In the genomic region with DNA sequence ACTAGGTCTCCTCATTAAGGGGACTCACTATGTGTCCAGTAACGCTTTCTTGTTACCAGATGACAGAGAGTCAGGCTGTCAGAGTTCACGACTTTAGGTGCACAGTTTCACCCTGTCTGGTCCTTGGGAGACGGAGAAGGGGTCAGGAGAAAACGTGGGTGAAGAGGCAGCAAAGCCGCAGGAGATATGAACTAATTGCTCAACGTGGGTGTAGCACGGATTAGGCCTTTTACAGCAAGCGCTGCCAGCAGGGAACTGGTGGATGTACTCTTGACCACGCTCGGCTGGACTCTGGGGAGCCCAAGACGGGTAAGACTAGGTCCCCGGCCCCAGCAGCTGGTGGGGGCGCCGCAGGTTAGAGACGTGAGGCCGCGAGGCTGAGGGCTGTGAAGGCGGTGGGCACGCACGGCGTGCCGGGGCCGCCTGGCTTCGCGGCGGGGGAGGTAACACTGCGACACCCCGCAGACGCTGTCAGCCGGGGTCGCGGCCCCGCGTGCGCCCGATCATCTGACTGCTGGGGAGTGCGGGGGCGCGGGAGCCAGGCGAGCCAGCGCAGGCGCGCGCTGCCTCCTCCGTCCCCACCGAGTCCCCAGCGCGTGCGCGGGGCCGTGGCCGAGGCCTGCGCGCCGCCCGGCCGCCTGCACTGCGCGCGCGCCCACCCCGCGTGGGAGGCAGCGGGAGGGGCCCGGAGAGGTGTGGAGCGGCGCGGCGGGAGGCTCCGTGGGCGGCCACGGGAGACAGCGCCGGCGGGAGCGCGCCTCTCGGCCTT, we compare ENCODE assay signal across 8 cellular contexts. TPM values are rescaled to one million over a fixed set of nuclear protein-coding genes. Genes with fewer than 3 reads are reported as not detected.
DNase-seq lines count a peak whose midpoint lies in the region; ATAC-seq and TF ChIP-seq lines count a peak whose summit lies in the region.

A gene with protein sequence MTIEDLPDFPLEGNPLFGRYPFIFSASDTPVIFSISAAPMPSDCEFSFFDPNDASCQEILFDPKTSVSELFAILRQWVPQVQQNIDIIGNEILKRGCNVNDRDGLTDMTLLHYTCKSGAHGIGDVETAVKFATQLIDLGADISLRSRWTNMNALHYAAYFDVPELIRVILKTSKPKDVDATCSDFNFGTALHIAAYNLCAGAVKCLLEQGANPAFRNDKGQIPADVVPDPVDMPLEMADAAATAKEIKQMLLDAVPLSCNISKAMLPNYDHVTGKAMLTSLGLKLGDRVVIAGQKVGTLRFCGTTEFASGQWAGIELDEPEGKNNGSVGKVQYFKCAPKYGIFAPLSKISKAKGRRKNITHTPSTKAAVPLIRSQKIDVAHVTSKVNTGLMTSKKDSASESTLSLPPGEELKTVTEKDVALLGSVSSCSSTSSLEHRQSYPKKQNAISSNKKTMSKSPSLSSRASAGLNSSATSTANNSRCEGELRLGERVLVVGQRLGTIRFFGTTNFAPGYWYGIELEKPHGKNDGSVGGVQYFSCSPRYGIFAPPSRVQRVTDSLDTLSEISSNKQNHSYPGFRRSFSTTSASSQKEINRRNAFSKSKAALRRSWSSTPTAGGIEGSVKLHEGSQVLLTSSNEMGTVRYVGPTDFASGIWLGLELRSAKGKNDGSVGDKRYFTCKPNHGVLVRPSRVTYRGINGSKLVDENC (plus strand): TSS at position 575 of the 769 bp plus-strand sequence. CDS start 5,974 bp downstream, outside the sequence.

- H3K9me2 ChIP-seq in Loucy (replicated peaks; ENCODE audit: low read depth, low read length), result no peaks in the 10 kb centered on the region

- no peaks in the 10 kb centered on the region for H3K79me2 ChIP-seq in Loucy (ENCODE audit: insufficient read depth, low read length)

- H4K20me1 ChIP-seq in Loucy (ENCODE audit: insufficient read depth, low read length, poor library complexity, severe bottlenecking), result no peaks in the 10 kb centered on the region

- H3K27ac ChIP-seq in endodermal cell (ENCODE audit: low read depth, low read length), result no peak within 1 kb of the TSS

- peak within 1 kb of the TSS; percentile 97 for H3K27ac Mint-ChIP-seq in activated CD8-positive, alpha-beta memory T cell treated with anti-CD3 and anti-CD28 coated beads, Interleukin-2, amount 10 ng/mL, durations not matched to agents 7 days and 5 days
- H3K27ac Mint-ChIP-seq in endodermal cell (no peak within 1 kb of the TSS), mesothelial cell of epicardium (peak within 1 kb of the TSS; percentile 92)

- 10 to 22% methylated on average over 17 to 78 of the region's 78 CpGs for WGBS in endodermal cell (ENCODE audit: insufficient coverage in 1 of 2, insufficient read length in 1 of 2), 2 experiments

- peaks cover 54% of the 10 kb centered on the region for H3K4me1 Mint-ChIP-seq in activated CD8-positive, alpha-beta memory T cell treated with anti-CD3 and anti-CD28 coated beads, Interleukin-2, amount 10 ng/mL, durations not matched to agents 7 days and 5 days
- H3K4me1 Mint-ChIP-seq in endodermal cell, result peaks cover 11% of the 10 kb centered on the region
- peaks cover 33% of the 10 kb centered on the region for H3K4me1 Mint-ChIP-seq in mesothelial cell of epicardium

- peak within 1 kb of the TSS; percentile 80 for H3K4me3 Mint-ChIP-seq in activated CD8-positive, alpha-beta memory T cell treated with anti-CD3 and anti-CD28 coated beads, Interleukin-2, amount 10 ng/mL, durations not matched to agents 7 days and 5 days
- H3K4me3 Mint-ChIP-seq in endodermal cell (peak within 1 kb of the TSS; percentile 71), mesothelial cell of epicardium (peak within 1 kb of the TSS; percentile 86)

- H3K4me3 ChIP-seq in Loucy (ENCODE audit: low read length, poor library complexity, severe bottlenecking) (peak within 1 kb of the TSS; percentile 69), endodermal cell (ENCODE audit: low read length) (peak within 1 kb of the TSS; percentile 69)

- H3F3A ChIP-seq in Loucy (ENCODE audit: low read depth), result no peaks in the 10 kb centered on the region

- peak within 1 kb of the TSS; percentile 87 for H2AFZ ChIP-seq in Loucy (ENCODE audit: low read length)

- H3K27me3 ChIP-seq in Loucy (ENCODE audit: insufficient read depth, low read length, poor library complexity, severe bottlenecking) (peaks cover 7% of the 10 kb centered on the region), endodermal cell (ENCODE audit: control insufficient read depth, insufficient read depth, low read length, poor library complexity, severe bottlenecking) (peaks cover 25% of the 10 kb centered on the region)

- H3K4me1 ChIP-seq in Loucy (ENCODE audit: insufficient read depth, low read length, poor library complexity, severe bottlenecking) (peaks cover 19% of the 10 kb centered on the region), endodermal cell (ENCODE audit: control insufficient read depth, insufficient read depth, low read length) (peaks cover 3% of the 10 kb centered on the region)

- DNase-seq in CD1c-positive myeloid dendritic cell (ENCODE audit: extremely low spot score) (peak; percentile 92), endodermal cell (peak; percentile 72), mesothelial cell of epicardium (ENCODE audit: low spot score in 2 of 2, unreplicated experiment in 2 of 2) (peak; percentile 26 to 55)
- DNase-seq in activated CD8-positive, alpha-beta memory T cell treated with anti-CD3 and anti-CD28 coated beads, Interleukin-2, amount 10 ng/mL, durations not matched to agents 7 days and 5 days, result peak; percentile 71
- peak; percentile 67 to 81 for DNase-seq in stimulated activated CD8-positive, alpha-beta memory T cell treated with anti-CD3 and anti-CD28 coated beads, Interleukin-15, amount 100 ng/mL, for 4 hours (ENCODE audit: low read depth in 2 of 2)

- H3K9me3 ChIP-seq in Loucy (ENCODE audit: insufficient read depth, low read depth, low read length) (no peaks in the 10 kb centered on the region), endodermal cell (ENCODE audit: control insufficient read depth, low read length) (no peaks in the 10 kb centered on the region)

- peaks cover 4% of the 10 kb centered on the region for H3K27me3 Mint-ChIP-seq in activated CD8-positive, alpha-beta memory T cell treated with anti-CD3 and anti-CD28 coated beads, Interleukin-2, amount 10 ng/mL, durations not matched to agents 7 days and 5 days
- H3K27me3 Mint-ChIP-seq in endodermal cell (ENCODE audit: insufficient read depth), result peaks cover 66% of the 10 kb centered on the region
- no peaks in the 10 kb centered on the region for H3K27me3 Mint-ChIP-seq in mesothelial cell of epicardium (ENCODE audit: low read depth)

- H3K36me3 ChIP-seq in Loucy (ENCODE audit: insufficient read depth, low read length) (no peaks in the 10 kb centered on the region), endodermal cell (ENCODE audit: control insufficient read depth, insufficient read depth, low read length) (no peaks in the 10 kb centered on the region)

- peak within 1 kb of the TSS; percentile 38 for H3K9ac ChIP-seq in Loucy (ENCODE audit: low read depth, low read length, poor library complexity, severe bottlenecking)
- peak within 1 kb of the TSS; percentile 6 for H3K9ac ChIP-seq in endodermal cell (ENCODE audit: extremely low read depth, low read length, poor library complexity, severe bottlenecking)

- peaks cover 11% of the 10 kb centered on the region for H3K36me3 Mint-ChIP-seq in activated CD8-positive, alpha-beta memory T cell treated with anti-CD3 and anti-CD28 coated beads, Interleukin-2, amount 10 ng/mL, durations not matched to agents 7 days and 5 days
- no peaks in the 10 kb centered on the region for H3K36me3 Mint-ChIP-seq in endodermal cell (ENCODE audit: low read depth)
- no peaks in the 10 kb centered on the region for H3K36me3 Mint-ChIP-seq in mesothelial cell of epicardium

- no peaks in the 10 kb centered on the region for H3K9me3 Mint-ChIP-seq in activated CD8-positive, alpha-beta memory T cell treated with anti-CD3 and anti-CD28 coated beads, Interleukin-2, amount 10 ng/mL, durations not matched to agents 7 days and 5 days (ENCODE audit: low read depth)
- H3K9me3 Mint-ChIP-seq in endodermal cell, result no peaks in the 10 kb centered on the region
- H3K9me3 Mint-ChIP-seq in mesothelial cell of epicardium, result no peaks in the 10 kb centered on the region

- ATAC-seq in GM21360 (IDR thresholded peaks at IDR 0.05; ENCODE audit: unreplicated experiment), result peak; percentile 44
- ATAC-seq in activated CD8-positive, alpha-beta memory T cell treated with anti-CD3 and anti-CD28 coated beads, Interleukin-2, amount 10 ng/mL, durations not matched to agents 7 days and 5 days, result peak; percentile 79
- ATAC-seq in GM18873 (IDR thresholded peaks at IDR 0.05; ENCODE audit: low FRiP score, unreplicated experiment), result no peak

- no peak for TF ChIP-seq CTCF in Loucy (conservative IDR thresholded peaks at IDR 0.05; ENCODE audit: low read length)
- no peak for TF ChIP-seq CTCF in endodermal cell (conservative IDR thresholded peaks at IDR 0.05)
- no peak for TF ChIP-seq CTCF in mesothelial cell of epicardium (IDR thresholded peaks at IDR 0.05; ENCODE audit: unreplicated experiment)

- CTCF ChIA-PET in activated CD8-positive, alpha-beta memory T cell treated with anti-CD3 and anti-CD28 coated beads, Interleukin-2, amount 10 ng/mL, durations not matched to agents 7 days and 5 days (lab: Charles Lee), result interaction anchor here (1.1 to 2.2 kb wide), 3 partner anchors 15 to 154 kb away, joined by 3 to 14 read pairs (median 3); no protein-coding TSS in a partner anchor

- H3K4me2 ChIP-seq in Loucy (ENCODE audit: low read depth, low read length, poor library complexity, severe bottlenecking), result peak within 1 kb of the TSS; percentile 81

RNA-seq across cellular contexts. Expression of the gene that starts here (rescaled TPM):
- total RNA-seq in activated CD8-positive, alpha-beta memory T cell treated with anti-CD3 and anti-CD28 coated beads, Interleukin-2, amount 10 ng/mL, durations not matched to agents 7 days and 5 days, result 10 to 100 TPM; 27.6 to 36.7 TPM
- 10 to 100 TPM in 1 of 2 donors, 1 to 10 TPM in 1; 8.0 to 10.9 TPM for total RNA-seq in endodermal cell
- 3.6 TPM for polyA plus RNA-seq in endodermal cell (2013, experiment 1 of 2)
- 3.8 TPM for polyA plus RNA-seq in endodermal cell (2013, experiment 2 of 2)
- 28.7 to 31.7 TPM (median 28.8 TPM) in 3 replicates for total RNA-seq in mesothelial cell of epicardium

Comparison
In these comparisons a context has a peak if more than half of its experiments do, and no peak if none do; other contexts are left out.
1. DNase-seq: peak in every context shown above with its lines; median percentile 92 in CD1c-positive myeloid dendritic cell; 74 in stimulated activated CD8-positive, alpha-beta memory T cell treated with anti-CD3 and anti-CD28 coated beads, Interleukin-15, amount 100 ng/mL, for 4 hours; 72 in endodermal cell; 71 in activated CD8-positive, alpha-beta memory T cell treated with anti-CD3 and anti-CD28 coated beads, Interleukin-2, amount 10 ng/mL, durations not matched to agents 7 days and 5 days; 40 in mesothelial cell of epicardium.